Comparison of ENCODE assay signal across 1 cellular context in the genomic region with DNA sequence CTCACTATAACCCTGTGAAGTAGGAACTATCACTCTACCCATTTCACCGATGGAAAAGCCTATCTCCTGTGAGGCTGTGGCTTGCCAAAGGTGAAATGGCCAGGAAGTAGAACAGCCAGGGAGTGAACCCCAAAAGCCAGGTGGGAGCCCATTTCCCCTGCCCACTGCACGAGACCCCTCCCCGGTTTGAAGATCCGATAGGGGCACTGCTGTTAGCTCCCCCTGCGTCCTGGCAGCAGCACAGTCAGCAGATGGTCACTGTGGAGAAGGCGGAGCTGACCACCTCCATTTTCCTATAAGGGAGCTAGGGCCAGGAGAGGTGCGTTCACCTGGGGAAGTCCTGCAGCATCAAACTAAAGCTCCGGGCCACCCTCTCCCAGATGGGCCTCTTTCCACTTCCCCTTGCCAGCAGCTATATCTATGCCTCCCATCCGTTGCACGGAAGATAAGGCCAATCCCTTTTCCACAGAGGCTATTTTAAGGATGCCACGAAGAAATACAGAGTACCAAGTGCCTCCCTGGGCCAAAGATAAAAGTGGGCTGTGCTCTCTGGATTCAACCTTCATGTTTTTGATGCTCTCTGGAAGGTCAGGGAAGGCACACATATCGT.
TF ChIP-seq lines count a peak whose summit lies in the region.

No MANE protein-coding gene starts in this region.

TF ChIP-seq in HepG2, 621 proteins besides CTCF, POLR2A, EP300 and RAD21 (continued from another document):
- no peak for TF ChIP-seq SIN3A (IDR thresholded peaks at IDR 0.05; ENCODE audit: borderline replicate concordance, low read depth, low read length)
- TF ChIP-seq TBL1XR1 (IDR thresholded peaks at IDR 0.05; ENCODE audit: borderline replicate concordance, low read length, partially characterized antibody): no peak
- TF ChIP-seq, protein P1, sequence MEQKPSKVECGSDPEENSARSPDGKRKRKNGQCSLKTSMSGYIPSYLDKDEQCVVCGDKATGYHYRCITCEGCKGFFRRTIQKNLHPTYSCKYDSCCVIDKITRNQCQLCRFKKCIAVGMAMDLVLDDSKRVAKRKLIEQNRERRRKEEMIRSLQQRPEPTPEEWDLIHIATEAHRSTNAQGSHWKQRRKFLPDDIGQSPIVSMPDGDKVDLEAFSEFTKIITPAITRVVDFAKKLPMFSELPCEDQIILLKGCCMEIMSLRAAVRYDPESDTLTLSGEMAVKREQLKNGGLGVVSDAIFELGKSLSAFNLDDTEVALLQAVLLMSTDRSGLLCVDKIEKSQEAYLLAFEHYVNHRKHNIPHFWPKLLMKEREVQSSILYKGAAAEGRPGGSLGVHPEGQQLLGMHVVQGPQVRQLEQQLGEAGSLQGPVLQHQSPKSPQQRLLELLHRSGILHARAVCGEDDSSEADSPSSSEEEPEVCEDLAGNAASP (CRISPR knock-in tag; IDR thresholded peaks at IDR 0.05; ENCODE audit: borderline replicate concordance): no peak
- no peak for TF ChIP-seq THAP8 (CRISPR knock-in tag; IDR thresholded peaks at IDR 0.05; ENCODE audit: borderline replicate concordance)
- no peak for TF ChIP-seq TCF7 (IDR thresholded peaks at IDR 0.05; ENCODE audit: low read depth)
- no peak for TF ChIP-seq PBX3 (CRISPR knock-in tag; IDR thresholded peaks at IDR 0.05; ENCODE audit: borderline replicate concordance)
- TF ChIP-seq ZNF792 (CRISPR knock-in tag; IDR thresholded peaks at IDR 0.05): no peak
- TF ChIP-seq ZNF160 (CRISPR knock-in tag; IDR thresholded peaks at IDR 0.05): no peak
- TF ChIP-seq MEIS2 (CRISPR knock-in tag; IDR thresholded peaks at IDR 0.05): no peak
- TF ChIP-seq, protein P2, sequence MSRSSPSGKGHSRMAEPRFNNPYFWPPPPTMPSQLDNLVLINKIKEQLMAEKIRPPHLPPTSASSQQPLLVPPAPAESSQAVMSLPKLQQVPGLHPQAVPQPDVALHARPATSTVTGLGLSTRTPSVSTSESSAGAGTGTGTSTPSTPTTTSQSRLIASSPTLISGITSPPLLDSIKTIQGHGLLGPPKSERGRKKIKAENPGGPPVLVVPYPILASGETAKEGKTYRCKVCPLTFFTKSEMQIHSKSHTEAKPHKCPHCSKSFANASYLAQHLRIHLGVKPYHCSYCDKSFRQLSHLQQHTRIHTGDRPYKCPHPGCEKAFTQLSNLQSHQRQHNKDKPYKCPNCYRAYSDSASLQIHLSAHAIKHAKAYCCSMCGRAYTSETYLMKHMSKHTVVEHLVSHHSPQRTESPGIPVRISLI (CRISPR knock-in tag; IDR thresholded peaks at IDR 0.05; ENCODE audit: borderline replicate concordance): no peak
- TF ChIP-seq YEATS4 (CRISPR knock-in tag; IDR thresholded peaks at IDR 0.05; ENCODE audit: borderline replicate concordance): no peak
- no peak for TF ChIP-seq HNF1B (CRISPR knock-in tag; IDR thresholded peaks at IDR 0.05)
- TF ChIP-seq EED (CRISPR knock-in tag; IDR thresholded peaks at IDR 0.05): no peak
- TF ChIP-seq ZNF230 (CRISPR knock-in tag; IDR thresholded peaks at IDR 0.05): no peak
TF ChIP-seq in HepG2: peak in this region for 0.
